ENCODE assay signal across 13 cellular contexts in the genomic region with DNA sequence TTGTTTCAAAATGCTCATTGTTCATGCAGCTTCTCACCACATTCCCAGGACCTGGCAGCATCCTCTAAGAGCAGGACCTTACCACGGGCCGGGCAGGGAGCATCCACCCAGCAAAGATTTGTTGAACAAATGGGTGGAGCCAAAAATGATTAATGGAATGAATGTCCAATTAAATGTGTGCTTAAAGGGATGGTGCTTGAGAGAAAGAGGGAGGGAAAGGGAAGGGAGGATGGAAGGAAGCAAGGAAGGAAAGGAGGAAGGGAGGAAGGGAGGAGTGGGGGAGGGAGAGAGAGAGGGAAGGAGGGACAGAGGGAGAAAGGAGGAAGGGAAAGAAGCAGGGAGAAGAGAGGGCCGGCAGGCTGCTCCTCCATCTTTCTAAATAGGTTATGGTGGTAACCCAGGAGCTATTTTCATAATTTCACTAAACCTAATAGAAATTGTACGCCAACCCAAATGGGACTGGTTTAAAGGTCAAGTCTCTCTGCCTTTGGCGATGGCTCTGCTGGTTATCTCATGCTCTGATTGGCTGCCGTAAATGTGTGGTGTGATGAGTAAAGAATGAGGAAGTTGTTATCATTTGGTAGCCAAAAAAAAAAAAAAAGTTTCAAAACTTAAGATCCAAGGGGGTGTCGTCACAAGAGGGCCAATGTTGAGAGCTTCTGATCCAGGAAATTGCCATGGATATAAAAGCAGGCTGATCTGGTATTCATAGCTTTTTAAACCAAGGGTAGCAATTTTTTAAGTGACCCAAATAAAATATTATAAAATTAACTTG.
DNase-seq lines count a peak whose midpoint lies in the region; ATAC-seq and TF ChIP-seq lines count a peak whose summit lies in the region.
"Had no signal": no experiment of that assay in that cellular context is flagged by ENCODE, and none has a peak within 500 bp of the region (broad histone marks: within the 10 kb centered on the region; RNA-seq: fewer than 3 reads in every experiment).

No MANE protein-coding gene starts in this region.

- H3K27me3 Mint-ChIP-seq in activated CD4-positive, alpha-beta memory T cell treated with anti-CD3 and anti-CD28 coated beads, Interleukin-2, amount 10 ng/mL, durations not matched to agents 7 days and 5 days, result no peaks in the 10 kb centered on the region

- no peaks in the 10 kb centered on the region for H3K27me3 ChIP-seq in ACC112 (ENCODE audit: insufficient read depth, low read length)
- H3K27me3 ChIP-seq in adipocyte (replicated peaks; ENCODE audit: control insufficient read depth, insufficient read depth, low read length), result no peaks in the 10 kb centered on the region

- no peaks in the 10 kb centered on the region for H3K4me1 Mint-ChIP-seq in activated CD4-positive, alpha-beta memory T cell treated with anti-CD3 and anti-CD28 coated beads, Interleukin-2, amount 10 ng/mL, durations not matched to agents 7 days and 5 days
- H3K4me1 Mint-ChIP-seq: immature natural killer cell had no signal

- H3K4me3 ChIP-seq in ACC112 (ENCODE audit: low read depth, low read length) (no peak overlapping the region), adipocyte (ENCODE audit: low read length) (peak overlapping the region; percentile 60)

- no peaks in the 10 kb centered on the region for H3K36me3 Mint-ChIP-seq in activated CD4-positive, alpha-beta memory T cell treated with anti-CD3 and anti-CD28 coated beads, Interleukin-2, amount 10 ng/mL, durations not matched to agents 7 days and 5 days (ENCODE audit: low read depth)
- H3K36me3 Mint-ChIP-seq: CD14-positive monocyte, immature natural killer cell had no signal

- no peaks in the 10 kb centered on the region for H3K9me3 Mint-ChIP-seq in activated CD4-positive, alpha-beta memory T cell treated with anti-CD3 and anti-CD28 coated beads, Interleukin-2, amount 10 ng/mL, durations not matched to agents 7 days and 5 days
- H3K9me3 Mint-ChIP-seq: activated T-cell treated with anti-CD3 and anti-CD28 coated beads, Interleukin-2, amount 50 U/mL, for 72 hours; immature natural killer cell had no signal

- no peaks in the 10 kb centered on the region for H3K79me2 ChIP-seq in ACC112 (ENCODE audit: control insufficient read depth, insufficient read depth, low read length, unreplicated experiment)
- H3K79me2 ChIP-seq: parathyroid adenoma had no signal

- no peak overlapping the region for H3K4me3 Mint-ChIP-seq in activated CD4-positive, alpha-beta memory T cell treated with anti-CD3 and anti-CD28 coated beads, Interleukin-2, amount 10 ng/mL, durations not matched to agents 7 days and 5 days
- H3K4me3 Mint-ChIP-seq: activated T-cell treated with anti-CD3 and anti-CD28 coated beads, Interleukin-2, amount 50 U/mL, for 72 hours; CD14-positive monocyte; immature natural killer cell had no signal

- POLR2A ChIA-PET in HEK293T (lab: Yijun Ruan, JAX), result interaction anchor here (0.6 kb wide), 1 partner anchor 24 kb away, joined by 3 read pairs; no protein-coding TSS in a partner anchor
- POLR2A ChIA-PET in activated CD4-positive, alpha-beta memory T cell treated with anti-CD3 and anti-CD28 coated beads, Interleukin-2, amount 10 ng/mL, durations not matched to agents 7 days and 5 days (lab: Charles Lee), result no interaction called here

- CTCF ChIA-PET in HEK293T (lab: Yijun Ruan, JAX), result no interaction called here
- CTCF ChIA-PET in activated CD4-positive, alpha-beta memory T cell treated with anti-CD3 and anti-CD28 coated beads, Interleukin-2, amount 10 ng/mL, durations not matched to agents 7 days and 5 days (lab: Charles Lee), result interaction anchor here (0.6 kb wide), 1 partner anchor 193 kb away, joined by 3 read pairs; no protein-coding TSS in a partner anchor

- H3K36me3 ChIP-seq in ACC112 (ENCODE audit: insufficient read depth, low read length) (no peaks in the 10 kb centered on the region), adipocyte (ENCODE audit: control insufficient read depth, insufficient read depth, low read length, severe bottlenecking) (no peaks in the 10 kb centered on the region)

- H3K4me1 ChIP-seq in ACC112 (ENCODE audit: control insufficient read depth, insufficient read depth, low read length, unreplicated experiment) (peaks cover 16% of the 10 kb centered on the region), adipocyte (ENCODE audit: control insufficient read depth, insufficient read depth, low read length) (peaks cover 18% of the 10 kb centered on the region)
- H3K4me1 ChIP-seq: parathyroid adenoma had no signal

- H3K9ac ChIP-seq in adipocyte (ENCODE audit: low read length), result peak overlapping the region; percentile 46
- H3K9ac ChIP-seq: parathyroid adenoma had no signal

- ATAC-seq in HG03095 (IDR thresholded peaks at IDR 0.05; ENCODE audit: unreplicated experiment), result no peak
- ATAC-seq: activated T-cell treated with anti-CD3 and anti-CD28 coated beads, Interleukin-2, amount 50 U/mL, for 72 hours had no signal

- H3K27ac ChIP-seq in ACC112 (ENCODE audit: low read depth, low read length), result 0 out of 2 replicates have a peak overlapping the region, but pooled peaks have one; percentile 15
- H3K27ac ChIP-seq: parathyroid adenoma had no signal

- no peak for DNase-seq in HEK293T (ENCODE audit: extremely low spot score)
- DNase-seq in adipocyte (ENCODE audit: low read depth), result no peak
- peak; percentile 95 for DNase-seq in hepatic stellate cell (ENCODE audit: low spot score)
- DNase-seq in activated CD4-positive, alpha-beta memory T cell treated with anti-CD3 and anti-CD28 coated beads, Interleukin-2, amount 10 ng/mL, durations not matched to agents 7 days and 5 days, result no peak
- no peak for DNase-seq in stimulated activated CD4-positive, alpha-beta T cell treated with anti-CD3 and anti-CD28 coated beads, Interleukin-2, amount 100 ng/mL, for 48 hours
- no peak for DNase-seq in stimulated activated CD8-positive, alpha-beta memory T cell treated with anti-CD3 and anti-CD28 coated beads, Interleukin-4, amount 100 ng/mL, for 48 hours
- DNase-seq: activated T-cell treated with anti-CD3 and anti-CD28 coated beads, Interleukin-2, amount 50 U/mL, for 72 hours; immature natural killer cell; NCI-H69 had no signal

- no peaks in the 10 kb centered on the region for H3K9me3 ChIP-seq in adipocyte (ENCODE audit: control insufficient read depth, low read length)

- H2AFZ ChIP-seq in ACC112 (ENCODE audit: low read length, unreplicated experiment), result no peak overlapping the region
- H2AFZ ChIP-seq: parathyroid adenoma had no signal

- H3K27ac Mint-ChIP-seq in activated CD4-positive, alpha-beta memory T cell treated with anti-CD3 and anti-CD28 coated beads, Interleukin-2, amount 10 ng/mL, durations not matched to agents 7 days and 5 days, result no peak overlapping the region
- H3K27ac Mint-ChIP-seq: activated T-cell treated with anti-CD3 and anti-CD28 coated beads, Interleukin-2, amount 50 U/mL, for 72 hours; CD14-positive monocyte; immature natural killer cell had no signal

TF ChIP-seq in HEK293T, 16 proteins besides CTCF, POLR2A, EP300 and RAD21:
- TF ChIP-seq TARDBP (IDR thresholded peaks at IDR 0.05) (no peak), FOXM1 (IDR thresholded peaks at IDR 0.05; ENCODE audit: borderline replicate concordance) (no peak), L3MBTL2 (conservative IDR thresholded peaks at IDR 0.05) (no peak), SUZ12 (IDR thresholded peaks at IDR 0.05) (no peak), ARNT (IDR thresholded peaks at IDR 0.05) (no peak), BHLHE40 (IDR thresholded peaks at IDR 0.05; ENCODE audit: borderline replicate concordance) (no peak), FOXK2 (IDR thresholded peaks at IDR 0.05) (no peak)
- TF ChIP-seq, protein P1, sequence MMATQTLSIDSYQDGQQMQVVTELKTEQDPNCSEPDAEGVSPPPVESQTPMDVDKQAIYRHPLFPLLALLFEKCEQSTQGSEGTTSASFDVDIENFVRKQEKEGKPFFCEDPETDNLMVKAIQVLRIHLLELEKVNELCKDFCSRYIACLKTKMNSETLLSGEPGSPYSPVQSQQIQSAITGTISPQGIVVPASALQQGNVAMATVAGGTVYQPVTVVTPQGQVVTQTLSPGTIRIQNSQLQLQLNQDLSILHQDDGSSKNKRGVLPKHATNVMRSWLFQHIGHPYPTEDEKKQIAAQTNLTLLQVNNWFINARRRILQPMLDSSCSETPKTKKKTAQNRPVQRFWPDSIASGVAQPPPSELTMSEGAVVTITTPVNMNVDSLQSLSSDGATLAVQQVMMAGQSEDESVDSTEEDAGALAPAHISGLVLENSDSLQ (IDR thresholded peaks at IDR 0.05), result peak; percentile 91
